In the genomic region with DNA sequence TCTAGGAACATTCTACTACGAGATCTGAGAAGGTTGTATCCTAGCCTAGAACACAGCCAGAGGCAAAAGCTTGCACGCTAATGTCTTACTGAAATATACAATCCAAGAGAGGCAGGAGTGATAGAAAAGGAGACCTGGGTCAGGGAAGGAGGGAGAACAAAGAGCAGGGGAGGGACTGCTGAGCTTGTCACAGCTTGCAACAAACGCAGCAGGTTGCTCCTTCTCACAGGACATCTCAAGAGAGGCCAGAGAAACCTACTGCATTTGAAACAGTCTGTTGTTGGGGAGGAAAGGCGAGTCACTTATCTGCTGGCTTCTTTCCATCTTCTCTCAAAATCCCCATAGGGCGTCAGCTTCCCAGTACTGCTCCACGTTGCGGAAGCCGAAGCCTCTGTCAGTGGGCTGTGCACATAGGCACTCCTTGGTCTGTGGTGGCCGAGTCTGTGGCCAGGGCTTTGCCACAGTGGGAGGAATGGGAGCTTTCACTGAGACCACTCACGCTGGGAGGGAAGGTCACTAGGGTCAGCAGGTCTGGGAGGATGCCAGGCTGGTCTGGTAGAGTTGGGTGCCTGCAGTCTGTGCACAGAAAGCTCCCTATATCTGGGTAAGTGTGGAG, we compare ENCODE assay signal across 32 cellular contexts. TPM values are rescaled to one million over a fixed set of nuclear protein-coding genes. Genes with fewer than 3 reads are reported as not detected.
DNase-seq lines count a peak whose midpoint lies in the region; ATAC-seq and TF ChIP-seq lines count a peak whose summit lies in the region.
"Had no signal": no experiment of that assay in that cellular context is flagged by ENCODE, and none has a peak within 500 bp of the region (broad histone marks: within the 10 kb centered on the region; RNA-seq: fewer than 3 reads in every experiment).

No MANE protein-coding gene starts in this region.

- TF ChIP-seq CTCF in heart left ventricle (IDR thresholded peaks at IDR 0.05) = no peak
- no peak for TF ChIP-seq CTCF in left ventricle myocardium inferior (IDR thresholded peaks at IDR 0.05; ENCODE audit: borderline replicate concordance)
- TF ChIP-seq CTCF in WTC11 (IDR thresholded peaks at IDR 0.05) = no peak
- TF ChIP-seq CTCF in fibroblast of the aortic adventitia (IDR thresholded peaks at IDR 0.05; ENCODE audit: insufficient read depth, low read length) = no peak

- H3K36me3 Mint-ChIP-seq in WTC11 = no peaks in the 10 kb centered on the region
- no peaks in the 10 kb centered on the region for H3K36me3 Mint-ChIP-seq in stimulated activated effector memory CD8-positive, alpha-beta T cell treated with anti-CD3 and anti-CD28 coated beads, Interleukin-12 subunit alpha, Interleukin-12 subunit beta, amount 100 ng/mL, for 72 hours
- H3K36me3 Mint-ChIP-seq: activated CD4-positive, alpha-beta memory T cell treated with anti-CD3 and anti-CD28 coated beads for 36 hours; activated naive CD4-positive, alpha-beta T cell treated with anti-CD3 and anti-CD28 coated beads, Interleukin-2, amount 10 ng/mL, durations not matched to agents 7 days and 5 days; CD8-positive, alpha-beta memory T cell; immature natural killer cell; T-cell had no signal

- no peaks in the 10 kb centered on the region for H3K36me3 ChIP-seq in heart left ventricle
- no peaks in the 10 kb centered on the region for H3K36me3 ChIP-seq in left ventricle myocardium inferior
- H3K36me3 ChIP-seq: BE2C, brain microvascular endothelial cell, gastrocnemius medialis, Peyer's patch, SJSA1 had no signal

- 27 to 49% (median 34%) methylated on average over 7 to 10 of the region's 10 CpGs for WGBS in heart left ventricle, 4 donors

- DNase-seq in heart left ventricle = no peak
- no peak for DNase-seq in left ventricle myocardium inferior
- no peak for DNase-seq in WTC11 (ENCODE audit: low spot score)
- DNase-seq in fibroblast of the aortic adventitia (ENCODE audit: low read depth) = peak; percentile 14
- DNase-seq in stimulated activated effector memory CD8-positive, alpha-beta T cell treated with anti-CD3 and anti-CD28 coated beads, Interleukin-12 subunit alpha, Interleukin-12 subunit beta, amount 100 ng/mL, for 72 hours (ENCODE audit: low spot score in 2 of 2) = no peak
- no peak for DNase-seq in A172 (ENCODE audit: low spot score)
- no peak for DNase-seq in NCI-H526 treated with DMSO at 0.1 percent for 48 hours (lab: John Stamatoyannopoulos, UW)
- DNase-seq: ACHN; activated CD4-positive, alpha-beta memory T cell treated with anti-CD3 and anti-CD28 coated beads for 36 hours; activated CD8-positive, alpha-beta memory T cell treated with anti-CD3 and anti-CD28 coated beads, Interleukin-2, amount 50 U/mL, for 4 hours; activated naive CD4-positive, alpha-beta T cell treated with anti-CD3 and anti-CD28 coated beads, Interleukin-2, amount 10 ng/mL, durations not matched to agents 7 days and 5 days; BE2C; brain microvascular endothelial cell; CD8-positive, alpha-beta memory T cell; DND-41; effector memory CD4-positive, alpha-beta T cell; gastrocnemius medialis; hypothalamus; immature natural killer cell; mesendoderm; NCI-H146; NCI-H524; Peyer's patch; small intestine; stimulated activated CD4-positive, alpha-beta T cell treated with anti-CD3 and anti-CD28 coated beads, Interleukin-1b, Interleukin-23, amount 100 ng/mL, for 48 hours; T-cell; trophoblast cell had no signal

- H3K9me3 ChIP-seq in heart left ventricle (no peaks in the 10 kb centered on the region), left ventricle myocardium inferior (replicated peaks) (no peaks in the 10 kb centered on the region)
- H3K9me3 ChIP-seq: BE2C, gastrocnemius medialis, Peyer's patch, SJSA1 had no signal

- POLR2A ChIA-PET in WTC11 (lab: Charles Lee) = interaction anchor here (0.5 to 0.6 kb wide), 2 partner anchors 23 to 83 kb away, joined by 4 to 5 read pairs; no protein-coding TSS in a partner anchor

- H3K27ac Mint-ChIP-seq in WTC11 = no peak overlapping the region
- no peak overlapping the region for H3K27ac Mint-ChIP-seq in stimulated activated effector memory CD8-positive, alpha-beta T cell treated with anti-CD3 and anti-CD28 coated beads, Interleukin-12 subunit alpha, Interleukin-12 subunit beta, amount 100 ng/mL, for 72 hours
- H3K27ac Mint-ChIP-seq: activated CD4-positive, alpha-beta memory T cell treated with anti-CD3 and anti-CD28 coated beads for 36 hours; activated naive CD4-positive, alpha-beta T cell treated with anti-CD3 and anti-CD28 coated beads, Interleukin-2, amount 10 ng/mL, durations not matched to agents 7 days and 5 days; CD8-positive, alpha-beta memory T cell; immature natural killer cell; T-cell had no signal

- no peaks in the 10 kb centered on the region for H3K27me3 ChIP-seq in heart left ventricle
- no peaks in the 10 kb centered on the region for H3K27me3 ChIP-seq in left ventricle myocardium inferior (ENCODE audit: low read depth)
- H3K27me3 ChIP-seq: BE2C, brain microvascular endothelial cell, gastrocnemius medialis, Peyer's patch, SJSA1 had no signal

- H3K9me3 Mint-ChIP-seq in WTC11 = no peaks in the 10 kb centered on the region
- no peaks in the 10 kb centered on the region for H3K9me3 Mint-ChIP-seq in stimulated activated effector memory CD8-positive, alpha-beta T cell treated with anti-CD3 and anti-CD28 coated beads, Interleukin-12 subunit alpha, Interleukin-12 subunit beta, amount 100 ng/mL, for 72 hours
- H3K9me3 Mint-ChIP-seq: activated CD4-positive, alpha-beta memory T cell treated with anti-CD3 and anti-CD28 coated beads for 36 hours; activated naive CD4-positive, alpha-beta T cell treated with anti-CD3 and anti-CD28 coated beads, Interleukin-2, amount 10 ng/mL, durations not matched to agents 7 days and 5 days; CD8-positive, alpha-beta memory T cell; T-cell had no signal

- CTCF ChIA-PET in WTC11 (lab: Charles Lee) = interaction anchor here (0.8 to 1.7 kb wide), 2 partner anchors 22 to 52 kb away, joined by 3 to 5 read pairs; no protein-coding TSS in a partner anchor

- H3K4me1 ChIP-seq in heart left ventricle (peaks cover 0 to 8% (median 0%) of the 10 kb centered on the region in 12 donors), left ventricle myocardium inferior (peaks cover 17% of the 10 kb centered on the region)
- H3K4me1 ChIP-seq: BE2C, Peyer's patch, SJSA1 had no signal

- H3K4me1 Mint-ChIP-seq in WTC11 = peaks cover 17% of the 10 kb centered on the region
- no peaks in the 10 kb centered on the region for H3K4me1 Mint-ChIP-seq in stimulated activated effector memory CD8-positive, alpha-beta T cell treated with anti-CD3 and anti-CD28 coated beads, Interleukin-12 subunit alpha, Interleukin-12 subunit beta, amount 100 ng/mL, for 72 hours
- H3K4me1 Mint-ChIP-seq: activated naive CD4-positive, alpha-beta T cell treated with anti-CD3 and anti-CD28 coated beads, Interleukin-2, amount 10 ng/mL, durations not matched to agents 7 days and 5 days; CD8-positive, alpha-beta memory T cell; immature natural killer cell; T-cell had no signal

- ATAC-seq in heart left ventricle (peak; percentile 4 to 64 (median 40)), WTC11 (peak; percentile 36; the same call in 1 of the 2 replicates), HG02981 (IDR thresholded peaks at IDR 0.05; ENCODE audit: unreplicated experiment) (no peak)
- peak; percentile 14 for ATAC-seq in stimulated activated effector memory CD8-positive, alpha-beta T cell treated with anti-CD3 and anti-CD28 coated beads, Interleukin-12 subunit alpha, Interleukin-12 subunit beta, amount 100 ng/mL, for 72 hours
- ATAC-seq: activated CD4-positive, CD25-positive, alpha-beta regulatory T cell treated with anti-CD3 and anti-CD28 coated beads, Interleukin-2, amount 50 U/mL, for 24 hours; gastrocnemius medialis; HCT116; left lobe of liver; T-cell had no signal

- TF ChIP-seq POLR2A in heart left ventricle (IDR thresholded peaks at IDR 0.05) = no peak

- H3K27ac ChIP-seq in heart left ventricle (no peak overlapping the region), left ventricle myocardium inferior (replicated peaks) (no peak overlapping the region)
- H3K27ac ChIP-seq: brain microvascular endothelial cell, gastrocnemius medialis, Peyer's patch, SJSA1 had no signal

- no peaks in the 10 kb centered on the region for H3K27me3 Mint-ChIP-seq in WTC11 (ENCODE audit: low read depth)
- H3K27me3 Mint-ChIP-seq: activated CD4-positive, alpha-beta memory T cell treated with anti-CD3 and anti-CD28 coated beads for 36 hours had no signal

- intact Hi-C loops in heart left ventricle (cut with DNase I) = no loop called here
- intact Hi-C loops in left ventricle myocardium inferior (cut with micrococcal nuclease) = no loop called here

- H3K4me3 Mint-ChIP-seq in WTC11 = no peak overlapping the region
- H3K4me3 Mint-ChIP-seq in stimulated activated effector memory CD8-positive, alpha-beta T cell treated with anti-CD3 and anti-CD28 coated beads, Interleukin-12 subunit alpha, Interleukin-12 subunit beta, amount 100 ng/mL, for 72 hours = no peak overlapping the region
- H3K4me3 Mint-ChIP-seq: activated CD4-positive, alpha-beta memory T cell treated with anti-CD3 and anti-CD28 coated beads for 36 hours; activated naive CD4-positive, alpha-beta T cell treated with anti-CD3 and anti-CD28 coated beads, Interleukin-2, amount 10 ng/mL, durations not matched to agents 7 days and 5 days; CD8-positive, alpha-beta memory T cell; immature natural killer cell; T-cell had no signal

- H3K4me3 ChIP-seq in heart left ventricle = no peak overlapping the region
- no peak overlapping the region for H3K4me3 ChIP-seq in left ventricle myocardium inferior
- H3K4me3 ChIP-seq in fibroblast of the aortic adventitia (ENCODE audit: low read depth, low read length) = no peak overlapping the region
- H3K4me3 ChIP-seq: gastrocnemius medialis, Peyer's patch, SJSA1 had no signal

TF ChIP-seq in WTC11, 78 proteins besides CTCF, POLR2A, EP300 and RAD21 (continues in another document):
- TF ChIP-seq, protein P1, sequence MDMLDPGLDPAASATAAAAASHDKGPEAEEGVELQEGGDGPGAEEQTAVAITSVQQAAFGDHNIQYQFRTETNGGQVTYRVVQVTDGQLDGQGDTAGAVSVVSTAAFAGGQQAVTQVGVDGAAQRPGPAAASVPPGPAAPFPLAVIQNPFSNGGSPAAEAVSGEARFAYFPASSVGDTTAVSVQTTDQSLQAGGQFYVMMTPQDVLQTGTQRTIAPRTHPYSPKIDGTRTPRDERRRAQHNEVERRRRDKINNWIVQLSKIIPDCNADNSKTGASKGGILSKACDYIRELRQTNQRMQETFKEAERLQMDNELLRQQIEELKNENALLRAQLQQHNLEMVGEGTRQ (CRISPR knock-in tag; IDR thresholded peaks at IDR 0.05) = no peak

RNA-seq across cellular contexts. Expression of a gene that starts 25.8 kb away (rescaled TPM):
- total RNA-seq in heart left ventricle (100 to 1,000 TPM; 191 to 561 (median 259) TPM), left ventricle myocardium inferior (288 TPM), WTC11 (2021) (0.57 to 1.7 TPM (median 1.1 TPM) in 3 replicates), fibroblast of the aortic adventitia (ENCODE audit: low replicate concordance) (479 and 525 TPM in 2 replicates)
- polyA plus RNA-seq in heart left ventricle = 100 to 1,000 TPM in 1 of 2 donors, 10 to 100 TPM in 1; 97.5 to 189 TPM
- total RNA-seq in A172 (2014; rRNA removed; shearing (Covaris generic)) = 333 and 346 TPM in 2 replicates
- polyA plus RNA-seq: CD8-positive, alpha-beta memory T cell; immature natural killer cell had no signal

RNA-seq across cellular contexts. Expression of a gene that starts 39.0 kb away (rescaled TPM):
- total RNA-seq in heart left ventricle (10 to 100 TPM; 12.7 to 24.7 (median 18.9) TPM), left ventricle myocardium inferior (20.3 TPM), WTC11 (2021) (31.8 to 40.8 TPM (median 34.4 TPM) in 3 replicates), fibroblast of the aortic adventitia (ENCODE audit: low replicate concordance) (13.4 and 27.6 TPM in 2 replicates)
- polyA plus RNA-seq in heart left ventricle = 10 to 100 TPM; 19.4 to 26.1 TPM
- total RNA-seq in A172 (2014; rRNA removed; shearing (Covaris generic)) = 67.8 and 70.4 TPM in 2 replicates

Comparison
In these comparisons a context has a peak if more than half of its experiments do, and no peak if none do; other contexts are left out.
1. RNA of a gene that starts 25.8 kb away (total RNA-seq): 479 to 525 TPM in fibroblast of the aortic adventitia, 333 to 346 TPM in A172, 288 TPM in left ventricle myocardium inferior (single experiment) and 191 to 561 TPM in heart left ventricle; 0.57 to 1.7 TPM in WTC11; every median in the first group is over 10 times any median in the second.